Comparison of ENCODE assay signal across 2 cellular contexts in the genomic region with DNA sequence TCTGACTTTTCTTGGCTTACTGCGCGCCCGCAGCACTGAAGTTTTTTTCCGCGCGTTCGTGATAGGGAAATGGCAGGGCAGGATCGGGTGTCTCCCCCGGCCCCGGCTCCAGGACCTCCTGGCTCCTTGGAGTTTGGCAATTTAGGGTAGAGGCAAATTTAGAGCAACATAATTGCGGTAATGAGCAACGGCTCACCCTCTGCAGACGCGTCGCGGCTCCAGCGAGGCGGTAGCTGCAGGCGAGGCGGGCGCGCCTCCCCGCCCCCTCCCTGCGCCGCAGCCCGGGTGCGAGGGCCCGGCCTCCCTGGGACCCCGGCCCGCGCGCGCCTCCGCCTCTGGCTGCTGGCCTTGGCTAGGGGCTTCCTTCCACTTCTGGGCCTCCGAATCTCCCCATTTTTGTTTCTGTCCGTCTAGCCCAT.
TF ChIP-seq lines count a peak whose summit lies in the region.

No MANE protein-coding gene starts in this region.

TF ChIP-seq in IMR-90, 13 proteins besides CTCF, POLR2A, EP300 and RAD21:
- TF ChIP-seq MAZ (IDR thresholded peaks at IDR 0.05; ENCODE audit: borderline replicate concordance, low read depth, low read length) = no peak
- no peak for TF ChIP-seq ELK1 (IDR thresholded peaks at IDR 0.05; ENCODE audit: borderline replicate concordance, low read depth, low read length)
- TF ChIP-seq MXI1 (IDR thresholded peaks at IDR 0.05; ENCODE audit: borderline replicate concordance, low read depth, low read length) = no peak
- no peak for TF ChIP-seq RCOR1 (IDR thresholded peaks at IDR 0.05; ENCODE audit: insufficient replicate concordance, low read length)
- no peak for TF ChIP-seq MAFK (IDR thresholded peaks at IDR 0.05; ENCODE audit: low read depth, low read length)
- TF ChIP-seq SMC3 (IDR thresholded peaks at IDR 0.05; ENCODE audit: low read depth, low read length) = no peak

TF ChIP-seq in endothelial cell of umbilical vein, 7 proteins besides CTCF, POLR2A, EP300 and RAD21:
- TF ChIP-seq FOS (IDR thresholded peaks at IDR 0.05; ENCODE audit: borderline replicate concordance, insufficient read depth, low read length) (no peak), EZH2 (IDR thresholded peaks at IDR 0.05; ENCODE audit: borderline replicate concordance, low read depth, low read length, severe bottlenecking) (peak; percentile 71), MYC (IDR thresholded peaks at IDR 0.05; ENCODE audit: low read depth, low read length) (no peak), JUN (IDR thresholded peaks at IDR 0.05; ENCODE audit: borderline replicate concordance, insufficient read depth, insufficient read length, low read depth) (no peak), GATA2 (IDR thresholded peaks at IDR 0.05; ENCODE audit: insufficient read depth, insufficient read length, low read depth, low read length) (no peak), POLR2AphosphoS5 (IDR thresholded peaks at IDR 0.05; ENCODE audit: insufficient read depth, low read depth, low read length) (no peak)
